Comparison of ENCODE assay signal across 9 cellular contexts in the genomic region with DNA sequence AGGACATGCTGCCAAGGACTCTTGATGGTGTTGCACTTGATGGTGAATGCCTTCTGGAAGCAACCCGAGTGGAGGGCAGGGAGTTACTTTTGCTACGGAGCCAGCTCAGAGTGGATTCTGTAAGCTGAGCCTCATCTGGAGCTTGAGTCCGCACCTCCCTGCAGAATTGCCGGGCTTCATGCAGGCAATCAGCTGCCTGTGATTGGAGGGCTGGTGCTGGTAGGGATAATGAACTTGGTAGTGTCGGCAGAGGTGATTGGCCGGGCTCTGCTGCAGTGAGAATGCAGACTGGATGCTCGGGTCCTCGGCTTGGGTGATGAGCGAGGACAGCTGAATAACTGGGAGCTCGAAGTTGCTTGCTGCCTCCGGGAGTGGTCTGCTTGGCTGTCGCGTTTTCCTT. TPM values are rescaled to one million over a fixed set of nuclear protein-coding genes. Genes with fewer than 3 reads are reported as not detected.
DNase-seq lines count a peak whose midpoint lies in the region; ATAC-seq and TF ChIP-seq lines count a peak whose summit lies in the region.
"Had no signal": no experiment of that assay in that cellular context is flagged by ENCODE, and none has a peak within 500 bp of the region (broad histone marks: within the 10 kb centered on the region; RNA-seq: fewer than 3 reads in every experiment).

No MANE protein-coding gene starts in this region.

- ATAC-seq in HG03280 (IDR thresholded peaks at IDR 0.05; ENCODE audit: unreplicated experiment): no peak

- TF ChIP-seq CTCF in HFF-Myc (IDR thresholded peaks at IDR 0.05; ENCODE audit: low read depth, low read length, missing control alignments): no peak

- H3K4me3 ChIP-seq in HFF-Myc (replicated peaks; ENCODE audit: low read depth, low read length): peak overlapping the region; percentile 39

- peak; percentile 83 for DNase-seq in HFF-Myc (ENCODE audit: extremely low read depth, low read depth)
- peak; percentile 30 to 96 (median 83) for DNase-seq in anterior cingulate cortex (lab: John Stamatoyannopoulos, UW)
- peak; percentile 84 for DNase-seq in iPS-NIHi7 (ENCODE audit: extremely low spot score)
- DNase-seq in superior temporal gyrus (ENCODE audit: extremely low spot score): peak; percentile 89
- DNase-seq in COLO829 (ENCODE audit: low spot score): no peak
- no peak for DNase-seq in dermis blood vessel endothelial cell
- no peak for DNase-seq in SIG-M5 treated with dmso at 0.1 percent for 504 hours (lab: John Stamatoyannopoulos, UW; ENCODE audit: unreplicated experiment)

RNA-seq across cellular contexts. Expression of gene SLC25A25, which starts 23.1 kb away (rescaled TPM):
- 34.1 and 64.7 TPM in 2 replicates for total RNA-seq in dermis blood vessel endothelial cell

RNA-seq across cellular contexts. Expression of gene NAIF1, which starts 24.0 kb away (rescaled TPM):
- 12.8 and 13.8 TPM in 2 replicates for total RNA-seq in dermis blood vessel endothelial cell

RNA-seq across cellular contexts. Expression of gene PTGES2, which starts 36.4 kb away (rescaled TPM):
- 52.8 and 87.3 TPM in 2 replicates for total RNA-seq in dermis blood vessel endothelial cell

RNA-seq across cellular contexts. Expression of gene LCN2, which starts 58.1 kb away (rescaled TPM):
- 0.14 TPM in 1 of 2 replicates, not detected in the other for total RNA-seq in dermis blood vessel endothelial cell
- total RNA-seq: T-helper 2 cell treated with Interferon-gamma antibody and Interleukin-4, amounts not matched to agents 100 ng/mL and 5 ng/mL, for 36 hours had no signal

Comparison
In these comparisons a context has a peak if more than half of its experiments do, and no peak if none do; other contexts are left out.
1. DNase-seq: peak in HFF-Myc (single experiment), anterior cingulate cortex (58 of 58), iPS-NIHi7 (single experiment) and superior temporal gyrus (single experiment); none in COLO829 (single experiment), dermis blood vessel endothelial cell (single experiment) and SIG-M5 treated with dmso at 0.1 percent for 504 hours (single experiment).